ENCODE assay signal across 8 cellular contexts in the genomic region with DNA sequence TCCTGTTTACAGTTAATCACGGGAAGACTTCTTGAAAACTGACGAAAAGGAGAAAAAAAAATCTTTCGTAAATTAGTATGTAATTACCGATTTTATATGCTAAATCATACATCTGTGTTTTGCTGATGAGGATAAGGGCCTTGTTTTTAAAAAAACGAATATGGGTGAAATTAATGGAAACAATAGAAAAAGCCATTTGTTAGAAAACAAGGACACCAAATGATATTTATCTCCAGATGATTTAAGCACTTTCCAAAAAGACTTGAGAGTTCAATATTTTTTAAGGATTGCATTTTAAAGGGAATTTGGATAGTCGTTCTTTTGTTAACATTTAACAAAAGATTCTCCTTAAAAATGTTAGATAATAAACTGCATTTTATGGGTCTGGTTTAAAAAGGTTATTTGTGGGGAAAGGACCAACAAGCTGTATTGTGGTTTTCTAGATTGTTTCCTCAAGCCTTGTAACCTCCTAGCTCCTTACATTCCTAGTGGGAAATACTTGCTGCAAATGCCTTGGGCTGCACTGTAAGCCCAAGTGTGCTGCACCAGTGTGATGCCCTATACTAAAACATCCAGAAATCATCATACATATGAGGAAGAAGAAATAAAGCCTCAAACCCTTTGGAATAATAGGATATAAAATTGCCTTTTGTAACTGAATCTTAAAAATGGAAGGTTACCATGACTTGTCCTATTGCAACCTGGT. TPM values are rescaled to one million over a fixed set of nuclear protein-coding genes. Genes with fewer than 3 reads are reported as not detected.
DNase-seq lines count a peak whose midpoint lies in the region; ATAC-seq, FAIRE-seq and TF ChIP-seq lines count a peak whose summit lies in the region.

No MANE protein-coding gene starts in this region.

- peak overlapping the region; percentile 89 for H3K9ac ChIP-seq in HepG2 (ENCODE audit: insufficient read depth, low read depth, low read length)

- no peaks in the 10 kb centered on the region for H3K27me3 ChIP-seq in CD4-positive, alpha-beta memory T cell (ENCODE audit: insufficient read depth, low read length)
- H3K27me3 ChIP-seq in HepG2 (ENCODE audit: control insufficient read depth in 1 of 2, insufficient read depth in 2 of 2, low read length in 2 of 2) (no peaks in the 10 kb centered on the region; a peak in 1 of 5 replicates), upper lobe of right lung (no peaks in the 10 kb centered on the region)

- H3K79me2 ChIP-seq in HepG2 (ENCODE audit: insufficient read depth, low read length), result peaks cover 25% of the 10 kb centered on the region

- H3K9me3 ChIP-seq in CD4-positive, alpha-beta memory T cell (ENCODE audit: control insufficient read depth in 1 of 2, low read length in 2 of 2), result no peaks in the 10 kb centered on the region
- H3K9me3 ChIP-seq in HepG2 (ENCODE audit: low read length) (no peaks in the 10 kb centered on the region), upper lobe of right lung (no peaks in the 10 kb centered on the region)

- H3K4me3 Mint-ChIP-seq in CD4-positive, alpha-beta memory T cell, result peak overlapping the region; percentile 88 to 98 (median 96)
- H3K4me3 Mint-ChIP-seq in IgD-negative memory B cell, result peak overlapping the region; percentile 96 to 99 (median 98)

- no peak for ATAC-seq in HepG2
- ATAC-seq in upper lobe of right lung, result no peak
- ATAC-seq in HG02571 (IDR thresholded peaks at IDR 0.05; ENCODE audit: unreplicated experiment), result no peak
- no peak for ATAC-seq in HG03039 (IDR thresholded peaks at IDR 0.05; ENCODE audit: unreplicated experiment)
- no peak for ATAC-seq in HG03139 (IDR thresholded peaks at IDR 0.05; ENCODE audit: unreplicated experiment)

- FAIRE-seq in HepG2 (lab: Jason Lieb, UNC), result no peak

- 9% methylated on average over 6 of the region's 6 CpGs for WGBS in HepG2 (ENCODE audit: low lambda C conversion rate)

- peak overlapping the region in 1 of 2 donors; percentile 89 for H3K4me3 ChIP-seq in CD4-positive, alpha-beta memory T cell (ENCODE audit: low read length in 2 of 2)
- peak overlapping the region; percentile 62 to 91 (median 91); a peak in 5 of 6 replicates for H3K4me3 ChIP-seq in HepG2 (replicated peaks in 1 of 3; ENCODE audit: insufficient read depth in 1 of 3, low read depth in 2 of 3, low read length in 3 of 3)
- H3K4me3 ChIP-seq in upper lobe of right lung, result peak overlapping the region; percentile 90

- H3K4me1 ChIP-seq in CD4-positive, alpha-beta memory T cell (ENCODE audit: insufficient read depth, low read length), result peaks cover 27% of the 10 kb centered on the region
- peaks cover 22% of the 10 kb centered on the region for H3K4me1 ChIP-seq in HepG2 (ENCODE audit: insufficient read depth, low read length)
- peaks cover 29% of the 10 kb centered on the region for H3K4me1 ChIP-seq in upper lobe of right lung

- intact Hi-C loops in CD4-positive, alpha-beta memory T cell (cut with micrococcal nuclease), result loop anchor here (2.0 to 5.0 kb wide), 3 partner anchors 37 to 925 kb away; a partner anchor contains a TSS
- intact Hi-C loops in HepG2 (cut with micrococcal nuclease; ENCODE audit: unreplicated experiment), result loop anchor here (2.0 to 10.0 kb wide), 6 partner anchors 47 to 923 kb away; a partner anchor contains a TSS
- intact Hi-C loops in upper lobe of right lung (cut with DNase I), result no loop called here

- no peaks in the 10 kb centered on the region for H3K36me3 ChIP-seq in CD4-positive, alpha-beta memory T cell (ENCODE audit: insufficient read depth, low read length)
- no peaks in the 10 kb centered on the region; a peak in 1 of 5 replicates for H3K36me3 ChIP-seq in HepG2 (replicated peaks in 1 of 2; ENCODE audit: control insufficient read depth in 1 of 2, insufficient read depth in 2 of 2, low read length in 2 of 2)
- H3K36me3 ChIP-seq in upper lobe of right lung, result no peaks in the 10 kb centered on the region

- H3K4me2 ChIP-seq in HepG2 (ENCODE audit: low read depth, low read length), result peak overlapping the region; percentile 77

- TF ChIP-seq CTCF in HepG2 (CRISPR knock-in tag; IDR thresholded peaks at IDR 0.05) (no peak), upper lobe of right lung (IDR thresholded peaks at IDR 0.05) (no peak)

- peaks cover 17% of the 10 kb centered on the region for H4K20me1 ChIP-seq in HepG2 (ENCODE audit: insufficient read depth, low read length)

- CTCF ChIA-PET in CD4-positive, alpha-beta memory T cell (lab: Charles Lee; ENCODE audit: partially characterized antibody), result no interaction called here
- CTCF ChIA-PET in HepG2 (lab: Yijun Ruan, JAX; ENCODE audit: low intra/inter-chr PET ratio, low total read pairs), result no interaction called here

- TF ChIP-seq RAD21 in HepG2 (CRISPR knock-in tag; IDR thresholded peaks at IDR 0.05), result no peak

- H2AFZ ChIP-seq in HepG2 (ENCODE audit: low read length), result peak overlapping the region; percentile 99

- POLR2A ChIA-PET in CD4-positive, alpha-beta memory T cell (lab: Charles Lee; ENCODE audit: partially characterized antibody), result interaction anchor here (1.1 to 3.4 kb wide), 2 partner anchors 33 to 45 kb away, joined by 3 to 30 read pairs; no protein-coding TSS in a partner anchor
- POLR2A ChIA-PET in HepG2 (lab: Yijun Ruan, JAX), result no interaction called here

- H3K9me3 Mint-ChIP-seq in CD4-positive, alpha-beta memory T cell, result peaks cover 0 to 2% (median 0%) of the 10 kb centered on the region in 8 donors
- H3K9me3 Mint-ChIP-seq in IgD-negative memory B cell, result no peaks in the 10 kb centered on the region

- DNase-seq in CD4-positive, alpha-beta memory T cell, result no peak
- DNase-seq in HepG2 (ENCODE audit: low spot score), result no peak
- DNase-seq in upper lobe of right lung, result no peak

- no peak for TF ChIP-seq POLR2A in HepG2 (IDR thresholded peaks at IDR 0.05; ENCODE audit: insufficient read depth in 1 of 2, low read depth in 2 of 2, low read length in 2 of 2)

- H3K27me3 Mint-ChIP-seq in CD4-positive, alpha-beta memory T cell, result peaks cover 7 to 10% of the 10 kb centered on the region in 2 donors
- no peaks in the 10 kb centered on the region for H3K27me3 Mint-ChIP-seq in IgD-negative memory B cell

- peaks cover 0 to 17% of the 10 kb centered on the region in 2 donors for H3K36me3 Mint-ChIP-seq in CD4-positive, alpha-beta memory T cell
- no peaks in the 10 kb centered on the region for H3K36me3 Mint-ChIP-seq in IgD-negative memory B cell

- no peak for TF ChIP-seq EP300 in HepG2 (IDR thresholded peaks at IDR 0.05; ENCODE audit: low read depth in 2 of 2, low read length in 2 of 2)
- TF ChIP-seq EP300 in HepG2 (CRISPR knock-in tag; IDR thresholded peaks at IDR 0.05; ENCODE audit: borderline replicate concordance), result no peak

- peak overlapping the region; percentile 75 for H3K27ac ChIP-seq in CD4-positive, alpha-beta memory T cell (ENCODE audit: low read depth, low read length)
- H3K27ac ChIP-seq in angular gyrus (ENCODE audit: low read depth, low read length), result peak overlapping the region; percentile 98
- H3K27ac ChIP-seq in HepG2 (ENCODE audit: extremely low read length, insufficient read depth, low read length), result peak overlapping the region; percentile 94
- H3K27ac ChIP-seq in upper lobe of right lung, result peak overlapping the region; percentile 98

- in situ Hi-C loops in HepG2 (cut with HindIII; ENCODE audit: extremely low pct_ligation_motif_present, low pct_unique_long_range_greater_than_20kb), result no loop called here

- peak overlapping the region; percentile 94 to 99 (median 95) for H3K27ac Mint-ChIP-seq in CD4-positive, alpha-beta memory T cell
- peak overlapping the region; percentile 97 to 100 (median 98) for H3K27ac Mint-ChIP-seq in IgD-negative memory B cell

- BruUV-seq in HepG2 (replicated peaks; lab: Mats Ljungman, UMichigan), result no TSS peak

- H3K4me1 Mint-ChIP-seq in CD4-positive, alpha-beta memory T cell, result peaks cover 21 to 48% (median 29%) of the 10 kb centered on the region in 4 donors
- peaks cover 19 to 29% (median 27%) of the 10 kb centered on the region in 3 donors for H3K4me1 Mint-ChIP-seq in IgD-negative memory B cell

TF ChIP-seq in HepG2, 621 proteins besides CTCF, POLR2A, EP300 and RAD21 (continues in another document):
- no peak for TF ChIP-seq ZNF562 (CRISPR knock-in tag; IDR thresholded peaks at IDR 0.05; ENCODE audit: borderline replicate concordance)
- TF ChIP-seq ZNF841 (CRISPR knock-in tag; IDR thresholded peaks at IDR 0.05; ENCODE audit: borderline replicate concordance), result no peak
- TF ChIP-seq CENPX (CRISPR knock-in tag; IDR thresholded peaks at IDR 0.05), result no peak

RNA-seq across cellular contexts. Expression of a gene that starts 1.5 kb away (rescaled TPM):
- 10 to 100 TPM; 45.2 to 46.8 TPM for total RNA-seq in CD4-positive, alpha-beta memory T cell
- polyA plus RNA-seq in CD4-positive, alpha-beta memory T cell, result 10 to 100 TPM; 10.5 to 14.1 TPM
- polyA plus RNA-seq in IgD-negative memory B cell (11.4 TPM), HepG2 (2011; rRNA removed) (5.3 and 6.5 TPM in 2 replicates)
- total RNA-seq in HepG2 (2016; rRNA removed; fragmentation: Illumina TruSeq; extraction: Trizol) (23.5 and 36.0 TPM in 2 replicates), upper lobe of right lung (32.0 TPM)
- 5.8 and 5.9 TPM in 2 replicates for total RNA-seq in HepG2 (2016; cell fraction: cytosol; rRNA removed; fragmentation: Illumina TruSeq; extraction: Trizol; ENCODE audit: low read depth)
- 22.7 and 33.7 TPM in 2 replicates for total RNA-seq in HepG2 (2016; cell fraction: insoluble cytoplasmic fraction; rRNA removed; fragmentation: Illumina TruSeq; extraction: Trizol)
- total RNA-seq in HepG2 (2016; cell fraction: membrane; rRNA removed; fragmentation: Illumina TruSeq; extraction: Trizol), result 6.2 and 7.7 TPM in 2 replicates
- 60.3 and 61.0 TPM in 2 replicates for total RNA-seq in HepG2 (2016; cell fraction: nucleus; rRNA removed; fragmentation: Illumina TruSeq; extraction: Trizol)
- 1.9 and 2.7 TPM in 2 replicates for polyA plus RNA-seq in HepG2 (2011; cell fraction: cytosol; rRNA removed)
- polyA plus RNA-seq in HepG2 (2011; cell fraction: nucleus; rRNA removed), result 11.2 and 12.3 TPM in 2 replicates
- polyA plus RNA-seq in HepG2 (2012), result 11.8 and 14.6 TPM in 2 replicates
- 0.29 and 0.36 TPM in 2 replicates for polyA plus RNA-seq in HepG2 (2016; cell fraction: cytosol; fragmentation: Illumina TruSeq; extraction: Trizol; ENCODE audit: low read depth)
- 14.4 and 15.1 TPM in 2 replicates for polyA plus RNA-seq in HepG2 (2016; cell fraction: insoluble cytoplasmic fraction; fragmentation: Illumina TruSeq; extraction: Trizol; ENCODE audit: low read depth)
- 0.94 and 1.2 TPM in 2 replicates for polyA plus RNA-seq in HepG2 (2016; cell fraction: membrane; fragmentation: Illumina TruSeq; extraction: Trizol; ENCODE audit: low read depth)
- polyA plus RNA-seq in HepG2 (2016; cell fraction: nucleus; fragmentation: Illumina TruSeq; extraction: Trizol; ENCODE audit: insufficient read depth, low read depth), result 48.0 and 52.8 TPM in 2 replicates
- 10.0 and 19.3 TPM in 2 replicates for polyA minus RNA-seq in HepG2 (2011; rRNA and poly(A)+ RNA removed; ENCODE audit: low replicate concordance)
- 15.4 and 16.9 TPM in 2 replicates for polyA minus RNA-seq in HepG2 (2011; cell fraction: cytosol; rRNA and poly(A)+ RNA removed)
- 103 and 105 TPM in 2 replicates for polyA minus RNA-seq in HepG2 (2011; cell fraction: nucleus; rRNA and poly(A)+ RNA removed)
